Comparison of ENCODE assay signal across 8 cellular contexts in genomic region chr1:45686081-45687013, GRCh38. TPM values are rescaled to one million over a fixed set of nuclear protein-coding genes. Genes with fewer than 3 reads are reported as not detected.
DNase-seq lines count a peak whose midpoint lies in the region; ATAC-seq, FAIRE-seq and TF ChIP-seq lines count a peak whose summit lies in the region.

A gene with protein sequence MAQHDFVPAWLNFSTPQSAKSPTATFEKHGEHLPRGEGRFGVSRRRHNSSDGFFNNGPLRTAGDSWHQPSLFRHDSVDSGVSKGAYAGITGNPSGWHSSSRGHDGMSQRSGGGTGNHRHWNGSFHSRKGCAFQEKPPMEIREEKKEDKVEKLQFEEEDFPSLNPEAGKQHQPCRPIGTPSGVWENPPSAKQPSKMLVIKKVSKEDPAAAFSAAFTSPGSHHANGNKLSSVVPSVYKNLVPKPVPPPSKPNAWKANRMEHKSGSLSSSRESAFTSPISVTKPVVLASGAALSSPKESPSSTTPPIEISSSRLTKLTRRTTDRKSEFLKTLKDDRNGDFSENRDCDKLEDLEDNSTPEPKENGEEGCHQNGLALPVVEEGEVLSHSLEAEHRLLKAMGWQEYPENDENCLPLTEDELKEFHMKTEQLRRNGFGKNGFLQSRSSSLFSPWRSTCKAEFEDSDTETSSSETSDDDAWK (minus strand): TSS chr1:45686533. CDS start chr1:45659087, 27,446 bp downstream.

- peak within 1 kb of the TSS; percentile 97 to 98 for H3K27ac ChIP-seq in kidney (ENCODE audit: low read depth in 2 of 2, low read length in 2 of 2)

- no peak for FAIRE-seq in kidney (lab: Jason Lieb, UNC)

- peak; percentile 69 for ATAC-seq in GM19023 (IDR thresholded peaks at IDR 0.05; ENCODE audit: unreplicated experiment)
- ATAC-seq in HG03280 (IDR thresholded peaks at IDR 0.05; ENCODE audit: unreplicated experiment): peak; percentile 54
- peak; percentile 65 to 74 for ATAC-seq in activated CD4-positive, CD25-positive, alpha-beta regulatory T cell treated with anti-CD3 and anti-CD28 coated beads, Interleukin-2, amount 50 U/mL, for 24 hours

- intact Hi-C loops in kidney (cut with DNase I): no loop called here

- DNase-seq in AG10803 (ENCODE audit: low read depth) (peak; percentile 97), NCI-H446 (lab: John Stamatoyannopoulos, UW) (peak; percentile 97 to 98), cerebellar cortex (ENCODE audit: low spot score) (peak; percentile 98), kidney (peak; percentile 99)
- DNase-seq in stimulated activated CD4-positive, alpha-beta T cell treated with anti-CD3 and anti-CD28 coated beads, Interleukin-15, amount 100 ng/mL, for 24 hours: peak; percentile 97

- H3K9me3 ChIP-seq in kidney (ENCODE audit: control insufficient read depth in 1 of 2, low read length in 2 of 2): no peaks in the 10 kb centered on the region

- no peaks in the 10 kb centered on the region for H3K36me3 ChIP-seq in kidney (ENCODE audit: control insufficient read depth in 1 of 2, insufficient read depth in 2 of 2, low read length in 2 of 2)

- H3K4me1 ChIP-seq in kidney (ENCODE audit: control insufficient read depth in 1 of 2, insufficient read depth in 1 of 2, low read depth in 1 of 2, low read length in 2 of 2): peaks cover under 1 to 4% of the 10 kb centered on the region in 2 donors

- TF ChIP-seq CTCF in AG10803 (conservative IDR thresholded peaks at IDR 0.05; ENCODE audit: low read length): no peak
- TF ChIP-seq CTCF in kidney (IDR thresholded peaks at IDR 0.05; ENCODE audit: borderline replicate concordance, extremely low read depth, insufficient read depth): peak; percentile 8

- H3K9ac ChIP-seq in kidney (ENCODE audit: low read length in 2 of 2): peak within 1 kb of the TSS; percentile 98 to 100

- peak within 1 kb of the TSS; percentile 98 for H3K4me3 ChIP-seq in AG10803 (ENCODE audit: low read length)
- H3K4me3 ChIP-seq in kidney (ENCODE audit: low read length in 2 of 2): peak within 1 kb of the TSS; percentile 92 to 99

RNA-seq across cellular contexts. Expression of the gene that starts here (rescaled TPM):
- total RNA-seq in kidney: 146 TPM
- 59.1 TPM for polyA plus RNA-seq in kidney (ENCODE audit: insufficient read depth, low read depth, low replicate concordance)

Comparison
In these comparisons a context has a peak if more than half of its experiments do, and no peak if none do; other contexts are left out.
1. Peak in every context shown above with its lines: DNase-seq, ATAC-seq, H3K4me3 ChIP-seq and H3K27ac ChIP-seq.